ENCODE assay signal across 7 cellular contexts in the genomic region with DNA sequence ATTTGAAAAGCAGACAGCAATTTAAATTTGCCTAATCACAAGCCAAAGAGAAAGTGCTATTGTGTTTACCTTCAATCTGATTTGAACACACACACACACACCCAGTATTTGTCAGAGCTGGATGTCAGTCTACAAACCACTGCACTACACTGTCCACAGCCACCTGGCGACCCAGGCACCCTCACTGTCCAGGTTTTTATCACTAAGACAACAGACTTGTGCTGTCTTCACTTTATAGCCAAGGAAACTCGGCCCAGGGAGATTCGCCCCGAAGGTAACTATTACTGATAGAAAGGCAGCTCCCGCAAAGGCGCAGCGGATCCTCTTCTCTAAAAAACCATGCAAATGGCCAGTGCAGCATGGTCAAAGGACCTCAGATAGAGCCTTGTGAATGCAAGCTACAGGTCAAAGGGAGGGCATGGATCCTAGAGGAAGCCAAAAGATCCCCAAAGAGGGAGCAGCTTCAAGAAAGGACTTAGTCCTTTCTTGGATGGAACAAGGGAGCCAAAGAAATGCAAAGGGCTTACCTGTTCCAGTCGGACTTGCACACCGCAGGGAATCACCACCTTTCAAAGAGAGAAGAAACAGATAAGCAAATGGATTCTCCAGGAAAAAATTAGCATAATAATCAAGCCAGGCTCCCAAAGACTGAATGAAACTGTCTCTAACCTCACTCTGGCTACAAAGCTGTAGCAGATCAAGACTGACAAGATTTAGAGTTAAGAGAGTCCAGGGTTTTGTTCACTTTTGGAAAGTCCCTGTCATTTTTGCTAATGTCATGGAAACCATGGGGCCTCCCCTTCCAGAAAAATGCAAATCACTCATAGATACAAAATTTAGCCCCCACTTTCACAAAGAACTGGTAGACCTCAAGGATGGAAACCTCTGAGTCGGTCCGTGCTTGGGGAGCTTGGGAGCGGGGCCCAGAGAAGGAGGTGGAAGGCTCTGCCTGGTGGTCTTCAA.
DNase-seq lines count a peak whose midpoint lies in the region; ATAC-seq and TF ChIP-seq lines count a peak whose summit lies in the region.

No MANE protein-coding gene starts in this region.

- H3K9me3 Mint-ChIP-seq in stimulated activated naive CD8-positive, alpha-beta T cell treated with anti-CD3 and anti-CD28 coated beads, Interleukin-15, Interleukin-2, amounts not matched to agents 100 ng/mL and 50 ng/mL, for 24 hours = peaks cover 4% of the 10 kb centered on the region

- H3K27me3 ChIP-seq in brain microvascular endothelial cell (replicated peaks) (no peaks in the 10 kb centered on the region), WERI-Rb-1 (ENCODE audit: insufficient read depth, low read depth, severe bottlenecking) (no peaks in the 10 kb centered on the region)

- TF ChIP-seq CTCF in brain microvascular endothelial cell (IDR thresholded peaks at IDR 0.05; ENCODE audit: low read depth, low read length, missing control alignments) (no peak), WERI-Rb-1 (IDR thresholded peaks at IDR 0.05; ENCODE audit: low read depth, low read length) (no peak)

- H3K4me3 ChIP-seq in brain microvascular endothelial cell (ENCODE audit: low read depth, low read length) = no peak overlapping the region
- no peak overlapping the region for H3K4me3 ChIP-seq in WERI-Rb-1 (ENCODE audit: low read depth, low read length)

- no peaks in the 10 kb centered on the region for H3K9me3 ChIP-seq in WERI-Rb-1 (ENCODE audit: severe bottlenecking)

- no peaks in the 10 kb centered on the region for H3K36me3 Mint-ChIP-seq in stimulated activated naive CD8-positive, alpha-beta T cell treated with anti-CD3 and anti-CD28 coated beads, Interleukin-15, Interleukin-2, amounts not matched to agents 100 ng/mL and 50 ng/mL, for 24 hours (ENCODE audit: low read depth)

- H3K27ac Mint-ChIP-seq in stimulated activated naive CD8-positive, alpha-beta T cell treated with anti-CD3 and anti-CD28 coated beads, Interleukin-15, Interleukin-2, amounts not matched to agents 100 ng/mL and 50 ng/mL, for 24 hours = peak overlapping the region; percentile 87

- ATAC-seq in GM19463 (IDR thresholded peaks at IDR 0.05; ENCODE audit: unreplicated experiment) = peak; percentile 51
- ATAC-seq in HG03066 (IDR thresholded peaks at IDR 0.05; ENCODE audit: low read depth, unreplicated experiment) = peak; percentile 47

- no peak for DNase-seq in brain microvascular endothelial cell
- no peak for DNase-seq in effector CD4-positive, alpha-beta T cell
- no peak for DNase-seq in WERI-Rb-1
- no peak for DNase-seq in kidney tubule cell (ENCODE audit: low spot score)

- H3K27me3 Mint-ChIP-seq in stimulated activated naive CD8-positive, alpha-beta T cell treated with anti-CD3 and anti-CD28 coated beads, Interleukin-15, Interleukin-2, amounts not matched to agents 100 ng/mL and 50 ng/mL, for 24 hours = peaks cover 3% of the 10 kb centered on the region

- H3K27ac ChIP-seq in brain microvascular endothelial cell = peak overlapping the region; percentile 100
- no peak overlapping the region for H3K27ac ChIP-seq in WERI-Rb-1

- H3K36me3 ChIP-seq in brain microvascular endothelial cell (replicated peaks) (no peaks in the 10 kb centered on the region), WERI-Rb-1 (no peaks in the 10 kb centered on the region)

- in situ Hi-C loops in brain microvascular endothelial cell (cut with HindIII; ENCODE audit: low pct_ligation_motif_present, low sequenced_read_pairs) = no loop called here

- peak overlapping the region; percentile 65 for H3K4me3 Mint-ChIP-seq in stimulated activated naive CD8-positive, alpha-beta T cell treated with anti-CD3 and anti-CD28 coated beads, Interleukin-15, Interleukin-2, amounts not matched to agents 100 ng/mL and 50 ng/mL, for 24 hours

- peaks cover 47% of the 10 kb centered on the region for H3K4me1 Mint-ChIP-seq in stimulated activated naive CD8-positive, alpha-beta T cell treated with anti-CD3 and anti-CD28 coated beads, Interleukin-15, Interleukin-2, amounts not matched to agents 100 ng/mL and 50 ng/mL, for 24 hours (ENCODE audit: low read depth)
